7 cellular contexts compared by ENCODE assay signal in genomic region chr17:980406-981291, GRCh38. TPM values are rescaled to one million over a fixed set of nuclear protein-coding genes. Genes with fewer than 3 reads are reported as not detected.
DNase-seq lines count a peak whose midpoint lies in the region; ATAC-seq and TF ChIP-seq lines count a peak whose summit lies in the region.

No MANE protein-coding gene starts in this region.

- H3K4me1 Mint-ChIP-seq in activated naive CD4-positive, alpha-beta T cell treated with anti-CD3 and anti-CD28 coated beads, Interleukin-2, amount 50 U/mL, for 24 hours = peaks cover 15% of the 10 kb centered on the region

- intact Hi-C loops in head of caudate nucleus (cut with DNase I) = loop anchor here (2.0 kb wide), 1 partner anchor 186 kb away; no protein-coding TSS in a partner anchor

- TF ChIP-seq CTCF in osteoblast (IDR thresholded peaks at IDR 0.05; ENCODE audit: extremely low read depth, low read depth, low read length) = peak; percentile 82
- peak; percentile 74 for TF ChIP-seq CTCF in thoracic aorta (IDR thresholded peaks at IDR 0.05)

- ATAC-seq in GM19023 (IDR thresholded peaks at IDR 0.05; ENCODE audit: unreplicated experiment) = peak; percentile 42
- peak; percentile 80 for ATAC-seq in SK-N-SH treated with all-trans-retinoic acid at 6 μM for 48 hours
- ATAC-seq in thoracic aorta (ENCODE audit: insufficient number of reproducible peaks, low FRiP score, low read depth) = peak; percentile 52

- DNase-seq in MV-4-11 (lab: John Stamatoyannopoulos, UW) = peak; percentile 84
- DNase-seq in head of caudate nucleus = peak; percentile 62 to 92 (median 80)
- DNase-seq in osteoblast (ENCODE audit: insufficient read length, low spot score, missing footprints) = peak; percentile 96
- DNase-seq in thoracic aorta (ENCODE audit: low spot score) = no peak

- peak overlapping the region; percentile 74 for H3K4me2 ChIP-seq in osteoblast (ENCODE audit: insufficient read depth, low read length)

- H3K4me1 ChIP-seq in osteoblast (ENCODE audit: insufficient read depth, low read length) = peaks cover 22% of the 10 kb centered on the region
- peaks cover 7 to 31% of the 10 kb centered on the region in 2 donors for H3K4me1 ChIP-seq in thoracic aorta (ENCODE audit: control insufficient read depth in 1 of 2, low read depth in 2 of 2)

- H3K36me3 ChIP-seq in osteoblast (ENCODE audit: insufficient read depth, low read length) (no peaks in the 10 kb centered on the region), thoracic aorta (no peaks in the 10 kb centered on the region)

- H2AFZ ChIP-seq in osteoblast (ENCODE audit: low read length) = peak overlapping the region; percentile 86

- peaks cover 21% of the 10 kb centered on the region for H3K27me3 Mint-ChIP-seq in activated naive CD4-positive, alpha-beta T cell treated with anti-CD3 and anti-CD28 coated beads, Interleukin-2, amount 50 U/mL, for 24 hours

- H3K79me2 ChIP-seq in osteoblast (ENCODE audit: insufficient read depth, low read length) = peaks cover 14% of the 10 kb centered on the region

- H3K4me3 Mint-ChIP-seq in activated naive CD4-positive, alpha-beta T cell treated with anti-CD3 and anti-CD28 coated beads, Interleukin-2, amount 50 U/mL, for 24 hours = peak overlapping the region; percentile 75

- H3K27ac ChIP-seq in osteoblast (ENCODE audit: low read depth, low read length) (peak overlapping the region; percentile 41), thoracic aorta (peak overlapping the region; percentile 55 to 72)

- H3K4me3 ChIP-seq in osteoblast (ENCODE audit: insufficient read depth, low read length) (peak overlapping the region; percentile 78), thoracic aorta (peak overlapping the region; percentile 76)

- no peaks in the 10 kb centered on the region for H3K9me3 Mint-ChIP-seq in activated naive CD4-positive, alpha-beta T cell treated with anti-CD3 and anti-CD28 coated beads, Interleukin-2, amount 50 U/mL, for 24 hours

- peaks cover 19% of the 10 kb centered on the region for H4K20me1 ChIP-seq in osteoblast (ENCODE audit: insufficient read depth, low read length)

- no peaks in the 10 kb centered on the region for H3K9me3 ChIP-seq in osteoblast (ENCODE audit: low read depth, low read length)
- H3K9me3 ChIP-seq in thoracic aorta = no peaks in the 10 kb centered on the region

- H3K36me3 Mint-ChIP-seq in activated naive CD4-positive, alpha-beta T cell treated with anti-CD3 and anti-CD28 coated beads, Interleukin-2, amount 50 U/mL, for 24 hours = no peaks in the 10 kb centered on the region

- H3K27me3 ChIP-seq in osteoblast (ENCODE audit: insufficient read depth, low read length) = no peaks in the 10 kb centered on the region
- no peaks in the 10 kb centered on the region for H3K27me3 ChIP-seq in thoracic aorta (replicated peaks; ENCODE audit: insufficient read depth)

- peak overlapping the region; percentile 52 for H3K27ac Mint-ChIP-seq in activated naive CD4-positive, alpha-beta T cell treated with anti-CD3 and anti-CD28 coated beads, Interleukin-2, amount 50 U/mL, for 24 hours

TF ChIP-seq in SK-N-SH treated with all-trans-retinoic acid at 6 μM for 48 hours, 23 proteins besides CTCF, POLR2A, EP300 and RAD21:
- TF ChIP-seq CSDC2 (CRISPR knock-in tag; IDR thresholded peaks at IDR 0.05) (no peak), OSR1 (CRISPR knock-in tag; IDR thresholded peaks at IDR 0.05) (no peak), SNAI2 (CRISPR knock-in tag; IDR thresholded peaks at IDR 0.05) (no peak), ISL1 (CRISPR knock-in tag; IDR thresholded peaks at IDR 0.05) (no peak), ZNF8 (CRISPR knock-in tag; IDR thresholded peaks at IDR 0.05) (no peak), BACH2 (CRISPR knock-in tag; IDR thresholded peaks at IDR 0.05; ENCODE audit: borderline replicate concordance) (no peak), POU6F1 (CRISPR knock-in tag; IDR thresholded peaks at IDR 0.05; ENCODE audit: borderline replicate concordance, low read depth) (no peak)

RNA-seq across cellular contexts. Expression of gene NXN, which starts 1.1 kb away (rescaled TPM):
- total RNA-seq in osteoblast (60.7 and 68.8 TPM in 2 replicates), thoracic aorta (10 to 100 TPM; 13.9 to 18.9 TPM)

RNA-seq across cellular contexts. Expression of gene TIMM22, which starts 16.3 kb away (rescaled TPM):
- total RNA-seq in osteoblast (10.5 and 10.6 TPM in 2 replicates), thoracic aorta (10 to 100 TPM; 12.6 to 13.0 TPM)
